Comparison of ENCODE assay signal across 1 cellular context in the genomic region with DNA sequence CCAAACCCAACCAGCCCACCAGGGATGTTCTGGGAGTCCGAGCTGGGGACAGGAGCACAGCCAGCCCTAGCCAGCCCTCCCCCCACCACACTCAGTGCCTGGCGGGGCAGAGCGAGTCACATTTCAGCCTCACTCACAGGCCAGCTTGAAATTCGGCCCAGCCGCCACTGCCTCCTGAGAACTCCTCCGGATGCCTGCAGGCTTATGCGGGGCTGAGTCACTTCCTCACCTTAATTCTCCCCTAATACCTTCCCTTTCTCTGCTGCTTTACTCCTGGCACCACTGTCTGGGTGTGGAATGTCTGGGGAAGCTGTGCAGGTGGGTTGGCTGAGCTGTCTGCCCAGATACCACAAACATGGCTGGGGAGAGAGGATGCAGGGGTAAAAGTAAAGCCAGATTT.
TF ChIP-seq lines count a peak whose summit lies in the region.

No MANE protein-coding gene starts in this region.

TF ChIP-seq in SK-N-SH, 30 proteins besides CTCF, POLR2A, EP300 and RAD21:
- TF ChIP-seq TAF1 (IDR thresholded peaks at IDR 0.05; ENCODE audit: borderline replicate concordance, low read depth, low read length) = no peak
- TF ChIP-seq NRF1 (IDR thresholded peaks at IDR 0.05; ENCODE audit: low read depth, low read length) = no peak
- TF ChIP-seq JUND (IDR thresholded peaks at IDR 0.05) = peak; percentile 82
- TF ChIP-seq FOXJ3 (CRISPR knock-in tag; IDR thresholded peaks at IDR 0.05) = no peak
- TF ChIP-seq, protein P1, sequence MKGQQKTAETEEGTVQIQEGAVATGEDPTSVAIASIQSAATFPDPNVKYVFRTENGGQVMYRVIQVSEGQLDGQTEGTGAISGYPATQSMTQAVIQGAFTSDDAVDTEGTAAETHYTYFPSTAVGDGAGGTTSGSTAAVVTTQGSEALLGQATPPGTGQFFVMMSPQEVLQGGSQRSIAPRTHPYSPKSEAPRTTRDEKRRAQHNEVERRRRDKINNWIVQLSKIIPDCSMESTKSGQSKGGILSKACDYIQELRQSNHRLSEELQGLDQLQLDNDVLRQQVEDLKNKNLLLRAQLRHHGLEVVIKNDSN (IDR thresholded peaks at IDR 0.05; ENCODE audit: borderline replicate concordance, low read depth) = no peak
- TF ChIP-seq MEF2A (IDR thresholded peaks at IDR 0.05; ENCODE audit: borderline replicate concordance, low read depth) = no peak
- 0 out of 2 replicates have a peak, but pooled peaks have one; percentile 15 for TF ChIP-seq POLR2AphosphoS5 (IDR thresholded peaks at IDR 0.05; ENCODE audit: low read depth, low read length)
- no peak for TF ChIP-seq RXRA (IDR thresholded peaks at IDR 0.05; ENCODE audit: borderline replicate concordance, low read depth)
- TF ChIP-seq, protein P2, sequence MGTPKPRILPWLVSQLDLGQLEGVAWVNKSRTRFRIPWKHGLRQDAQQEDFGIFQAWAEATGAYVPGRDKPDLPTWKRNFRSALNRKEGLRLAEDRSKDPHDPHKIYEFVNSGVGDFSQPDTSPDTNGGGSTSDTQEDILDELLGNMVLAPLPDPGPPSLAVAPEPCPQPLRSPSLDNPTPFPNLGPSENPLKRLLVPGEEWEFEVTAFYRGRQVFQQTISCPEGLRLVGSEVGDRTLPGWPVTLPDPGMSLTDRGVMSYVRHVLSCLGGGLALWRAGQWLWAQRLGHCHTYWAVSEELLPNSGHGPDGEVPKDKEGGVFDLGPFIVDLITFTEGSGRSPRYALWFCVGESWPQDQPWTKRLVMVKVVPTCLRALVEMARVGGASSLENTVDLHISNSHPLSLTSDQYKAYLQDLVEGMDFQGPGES (IDR thresholded peaks at IDR 0.05; ENCODE audit: low read depth, low read length) = no peak
- no peak for TF ChIP-seq ELF1 (IDR thresholded peaks at IDR 0.05)
- no peak for TF ChIP-seq GABPA (IDR thresholded peaks at IDR 0.05; ENCODE audit: low read depth)
- no peak for TF ChIP-seq EZH2phosphoT487 (IDR thresholded peaks at IDR 0.05; ENCODE audit: borderline replicate concordance, low read depth)
- TF ChIP-seq FOSL2 (IDR thresholded peaks at IDR 0.05; ENCODE audit: borderline replicate concordance, low read depth) = peak; percentile 85; the same call in 1 of the 2 replicates
- no peak for TF ChIP-seq MXI1 (IDR thresholded peaks at IDR 0.05; ENCODE audit: low read depth, low read length)
- TF ChIP-seq, protein P3, sequence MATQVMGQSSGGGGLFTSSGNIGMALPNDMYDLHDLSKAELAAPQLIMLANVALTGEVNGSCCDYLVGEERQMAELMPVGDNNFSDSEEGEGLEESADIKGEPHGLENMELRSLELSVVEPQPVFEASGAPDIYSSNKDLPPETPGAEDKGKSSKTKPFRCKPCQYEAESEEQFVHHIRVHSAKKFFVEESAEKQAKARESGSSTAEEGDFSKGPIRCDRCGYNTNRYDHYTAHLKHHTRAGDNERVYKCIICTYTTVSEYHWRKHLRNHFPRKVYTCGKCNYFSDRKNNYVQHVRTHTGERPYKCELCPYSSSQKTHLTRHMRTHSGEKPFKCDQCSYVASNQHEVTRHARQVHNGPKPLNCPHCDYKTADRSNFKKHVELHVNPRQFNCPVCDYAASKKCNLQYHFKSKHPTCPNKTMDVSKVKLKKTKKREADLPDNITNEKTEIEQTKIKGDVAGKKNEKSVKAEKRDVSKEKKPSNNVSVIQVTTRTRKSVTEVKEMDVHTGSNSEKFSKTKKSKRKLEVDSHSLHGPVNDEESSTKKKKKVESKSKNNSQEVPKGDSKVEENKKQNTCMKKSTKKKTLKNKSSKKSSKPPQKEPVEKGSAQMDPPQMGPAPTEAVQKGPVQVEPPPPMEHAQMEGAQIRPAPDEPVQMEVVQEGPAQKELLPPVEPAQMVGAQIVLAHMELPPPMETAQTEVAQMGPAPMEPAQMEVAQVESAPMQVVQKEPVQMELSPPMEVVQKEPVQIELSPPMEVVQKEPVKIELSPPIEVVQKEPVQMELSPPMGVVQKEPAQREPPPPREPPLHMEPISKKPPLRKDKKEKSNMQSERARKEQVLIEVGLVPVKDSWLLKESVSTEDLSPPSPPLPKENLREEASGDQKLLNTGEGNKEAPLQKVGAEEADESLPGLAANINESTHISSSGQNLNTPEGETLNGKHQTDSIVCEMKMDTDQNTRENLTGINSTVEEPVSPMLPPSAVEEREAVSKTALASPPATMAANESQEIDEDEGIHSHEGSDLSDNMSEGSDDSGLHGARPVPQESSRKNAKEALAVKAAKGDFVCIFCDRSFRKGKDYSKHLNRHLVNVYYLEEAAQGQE (IDR thresholded peaks at IDR 0.05; ENCODE audit: low read depth, low read length) = no peak; the same call in 1 of the 2 replicates
- TF ChIP-seq TCF12 (IDR thresholded peaks at IDR 0.05) = peak; percentile 78
- TF ChIP-seq RFX5 (IDR thresholded peaks at IDR 0.05; ENCODE audit: low read length) = no peak
- TF ChIP-seq FOXM1 (IDR thresholded peaks at IDR 0.05; ENCODE audit: low read depth) = no peak
- TF ChIP-seq, protein P4, sequence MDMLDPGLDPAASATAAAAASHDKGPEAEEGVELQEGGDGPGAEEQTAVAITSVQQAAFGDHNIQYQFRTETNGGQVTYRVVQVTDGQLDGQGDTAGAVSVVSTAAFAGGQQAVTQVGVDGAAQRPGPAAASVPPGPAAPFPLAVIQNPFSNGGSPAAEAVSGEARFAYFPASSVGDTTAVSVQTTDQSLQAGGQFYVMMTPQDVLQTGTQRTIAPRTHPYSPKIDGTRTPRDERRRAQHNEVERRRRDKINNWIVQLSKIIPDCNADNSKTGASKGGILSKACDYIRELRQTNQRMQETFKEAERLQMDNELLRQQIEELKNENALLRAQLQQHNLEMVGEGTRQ (IDR thresholded peaks at IDR 0.05; ENCODE audit: borderline replicate concordance, low read depth, low read length) = no peak
- TF ChIP-seq GATA2 (CRISPR knock-in tag; IDR thresholded peaks at IDR 0.05) = no peak
- TF ChIP-seq SIN3A (IDR thresholded peaks at IDR 0.05; ENCODE audit: borderline replicate concordance, low read depth, low read length) = no peak
- TF ChIP-seq YY1 (IDR thresholded peaks at IDR 0.05; ENCODE audit: low read depth) = no peak
- peak; percentile 66; the same call in 1 of the 2 replicates for TF ChIP-seq NFIC (IDR thresholded peaks at IDR 0.05; ENCODE audit: borderline replicate concordance)
- TF ChIP-seq RCOR1 (IDR thresholded peaks at IDR 0.05; ENCODE audit: low read length) = no peak
- TF ChIP-seq CHD2 (IDR thresholded peaks at IDR 0.05; ENCODE audit: low read length, partially characterized antibody) = no peak
- no peak for TF ChIP-seq SMC3 (IDR thresholded peaks at IDR 0.05; ENCODE audit: low read depth, low read length)
- TF ChIP-seq, protein P5, sequence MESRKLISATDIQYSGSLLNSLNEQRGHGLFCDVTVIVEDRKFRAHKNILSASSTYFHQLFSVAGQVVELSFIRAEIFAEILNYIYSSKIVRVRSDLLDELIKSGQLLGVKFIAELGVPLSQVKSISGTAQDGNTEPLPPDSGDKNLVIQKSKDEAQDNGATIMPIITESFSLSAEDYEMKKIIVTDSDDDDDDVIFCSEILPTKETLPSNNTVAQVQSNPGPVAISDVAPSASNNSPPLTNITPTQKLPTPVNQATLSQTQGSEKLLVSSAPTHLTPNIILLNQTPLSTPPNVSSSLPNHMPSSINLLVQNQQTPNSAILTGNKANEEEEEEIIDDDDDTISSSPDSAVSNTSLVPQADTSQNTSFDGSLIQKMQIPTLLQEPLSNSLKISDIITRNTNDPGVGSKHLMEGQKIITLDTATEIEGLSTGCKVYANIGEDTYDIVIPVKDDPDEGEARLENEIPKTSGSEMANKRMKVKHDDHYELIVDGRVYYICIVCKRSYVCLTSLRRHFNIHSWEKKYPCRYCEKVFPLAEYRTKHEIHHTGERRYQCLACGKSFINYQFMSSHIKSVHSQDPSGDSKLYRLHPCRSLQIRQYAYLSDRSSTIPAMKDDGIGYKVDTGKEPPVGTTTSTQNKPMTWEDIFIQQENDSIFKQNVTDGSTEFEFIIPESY (IDR thresholded peaks at IDR 0.05; ENCODE audit: borderline replicate concordance, low read depth) = no peak
- peak; percentile 50; the same call in 1 of the 2 replicates for TF ChIP-seq TEAD4 (IDR thresholded peaks at IDR 0.05; ENCODE audit: borderline replicate concordance, insufficient read depth)
- TF ChIP-seq, protein P6, sequence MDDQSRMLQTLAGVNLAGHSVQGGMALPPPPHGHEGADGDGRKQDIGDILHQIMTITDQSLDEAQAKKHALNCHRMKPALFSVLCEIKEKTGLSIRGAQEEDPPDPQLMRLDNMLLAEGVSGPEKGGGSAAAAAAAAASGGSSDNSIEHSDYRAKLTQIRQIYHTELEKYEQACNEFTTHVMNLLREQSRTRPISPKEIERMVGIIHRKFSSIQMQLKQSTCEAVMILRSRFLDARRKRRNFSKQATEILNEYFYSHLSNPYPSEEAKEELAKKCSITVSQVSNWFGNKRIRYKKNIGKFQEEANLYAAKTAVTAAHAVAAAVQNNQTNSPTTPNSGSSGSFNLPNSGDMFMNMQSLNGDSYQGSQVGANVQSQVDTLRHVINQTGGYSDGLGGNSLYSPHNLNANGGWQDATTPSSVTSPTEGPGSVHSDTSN (IDR thresholded peaks at IDR 0.05) = no peak
- TF ChIP-seq, protein P7, sequence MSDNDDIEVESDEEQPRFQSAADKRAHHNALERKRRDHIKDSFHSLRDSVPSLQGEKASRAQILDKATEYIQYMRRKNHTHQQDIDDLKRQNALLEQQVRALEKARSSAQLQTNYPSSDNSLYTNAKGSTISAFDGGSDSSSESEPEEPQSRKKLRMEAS (IDR thresholded peaks at IDR 0.05; ENCODE audit: low read depth) = peak; percentile 59; the same call in 1 of the 2 replicates
